ENCODE assay signal across 23 cellular contexts in genomic region chrX:54798137-54798536, GRCh38. TPM values are rescaled to one million over a fixed set of nuclear protein-coding genes. Genes with fewer than 3 reads are reported as not detected.
DNase-seq lines count a peak whose midpoint lies in the region; ATAC-seq and TF ChIP-seq lines count a peak whose summit lies in the region.
"Had no signal": no experiment of that assay in that cellular context is flagged by ENCODE, and none has a peak within 500 bp of the region (broad histone marks: within the 10 kb centered on the region; RNA-seq: fewer than 3 reads in every experiment).

TSS of gene ITIH6 (minus strand) at chrX:54798255. CDS start at chrX:54798210, 45 bp downstream.

- H3K4me3 Mint-ChIP-seq in osteocyte (ENCODE audit: unreplicated experiment), result no peak within 1 kb of the TSS
- H3K4me3 Mint-ChIP-seq: CD14-positive monocyte; CD4-positive, alpha-beta T cell; CD8-positive, alpha-beta memory T cell; GM23338; HFFc6 had no signal

- TF ChIP-seq CTCF in hepatocyte (IDR thresholded peaks at IDR 0.05; ENCODE audit: poor library complexity) (no peak), osteocyte (IDR thresholded peaks at IDR 0.05) (no peak)

- no peaks in the 10 kb centered on the region for H4K20me1 ChIP-seq in hepatocyte (ENCODE audit: insufficient read depth, poor library complexity, severe bottlenecking)

- H3K4me1 ChIP-seq in hepatocyte (ENCODE audit: insufficient read depth), result peaks cover 8% of the 10 kb centered on the region
- H3K4me1 ChIP-seq: A549, BE2C, HAP-1 had no signal

- peak; percentile 37 for DNase-seq in COLO829 (ENCODE audit: low spot score)
- peak; percentile 2 for DNase-seq in SK-MEL-5 (ENCODE audit: low read depth, low spot score)
- no peak for DNase-seq in hepatocyte (ENCODE audit: low spot score)
- DNase-seq in osteocyte (ENCODE audit: extremely low spot score, unreplicated experiment), result peak; percentile 67
- DNase-seq in DMS114 treated with DMSO at 0.1 percent for 48 hours (lab: John Stamatoyannopoulos, UW; ENCODE audit: unreplicated experiment), result no peak
- no peak for DNase-seq in stimulated activated CD4-positive, alpha-beta T cell treated with anti-CD3 and anti-CD28 coated beads, Interleukin-2, amount 100 ng/mL, for 24 hours
- DNase-seq: 8988T; ACHN; AML-193; BE2C; Calu3; CD4-positive, alpha-beta T cell; CD8-positive, alpha-beta memory T cell; COR-L47; DMS153; DND-41; HFFc6 had no signal

- no peaks in the 10 kb centered on the region for H3K79me2 ChIP-seq in hepatocyte

- H3K9me3 ChIP-seq in hepatocyte (ENCODE audit: low read depth), result no peaks in the 10 kb centered on the region
- H3K9me3 ChIP-seq: A549; BE2C; BLaER1 treated with 17β-estradiol and CSF1 and Interleukin-3, amounts not matched to agents 10 nM and 100 nM; HAP-1 had no signal

- WGBS in hepatocyte (ENCODE audit: low lambda C conversion rate, missing lambda C conversion rate), result 61% methylated on average over 2 of the region's 2 CpGs

- H3K9me3 Mint-ChIP-seq in osteocyte (ENCODE audit: unreplicated experiment), result peaks cover 7% of the 10 kb centered on the region
- H3K9me3 Mint-ChIP-seq: CD14-positive monocyte; CD4-positive, alpha-beta T cell; CD8-positive, alpha-beta memory T cell; GM23338; HFFc6 had no signal

- ATAC-seq in GM18861 (IDR thresholded peaks at IDR 0.05; ENCODE audit: unreplicated experiment), result no peak
- ATAC-seq: A549, GM23338 had no signal

- no peaks in the 10 kb centered on the region for H3K27me3 Mint-ChIP-seq in osteocyte (ENCODE audit: unreplicated experiment)
- H3K27me3 Mint-ChIP-seq: CD4-positive, alpha-beta T cell had no signal

- H3K4me3 ChIP-seq in hepatocyte, result no peak within 1 kb of the TSS
- H3K4me3 ChIP-seq: A549; BLaER1 treated with 17β-estradiol and CSF1 and Interleukin-3, amounts not matched to agents 10 nM and 100 nM; GM23338; HAP-1 had no signal

- H3K27ac ChIP-seq in hepatocyte, result peak within 1 kb of the TSS; percentile 15
- H3K27ac ChIP-seq: A549; BLaER1 treated with 17β-estradiol and CSF1 and Interleukin-3, amounts not matched to agents 10 nM and 100 nM had no signal

- peaks cover 15% of the 10 kb centered on the region for H3K4me1 Mint-ChIP-seq in osteocyte (ENCODE audit: unreplicated experiment)
- H3K4me1 Mint-ChIP-seq: CD14-positive monocyte; CD8-positive, alpha-beta memory T cell; GM23338 had no signal

- in situ Hi-C loops in SK-MEL-5 (cut with HindIII; ENCODE audit: low pct_unique_long_range_greater_than_20kb, low sequenced_read_pairs), result no loop called here

- no peaks in the 10 kb centered on the region for H3K36me3 ChIP-seq in hepatocyte (replicated peaks; ENCODE audit: insufficient read depth, low read depth)
- H3K36me3 ChIP-seq: BE2C; BLaER1 treated with 17β-estradiol and CSF1 and Interleukin-3, amounts not matched to agents 10 nM and 100 nM; HAP-1 had no signal

- no peaks in the 10 kb centered on the region for H3K36me3 Mint-ChIP-seq in osteocyte (ENCODE audit: unreplicated experiment)
- H3K36me3 Mint-ChIP-seq: CD14-positive monocyte; CD8-positive, alpha-beta memory T cell had no signal

- no peaks in the 10 kb centered on the region for H3K9me2 ChIP-seq in hepatocyte (replicated peaks; ENCODE audit: insufficient read depth)

- H3K27me3 ChIP-seq in hepatocyte, result no peaks in the 10 kb centered on the region
- H3K27me3 ChIP-seq: BE2C had no signal

- H3K27ac Mint-ChIP-seq in osteocyte (ENCODE audit: unreplicated experiment), result no peak within 1 kb of the TSS
- H3K27ac Mint-ChIP-seq: CD14-positive monocyte; CD4-positive, alpha-beta T cell; GM23338; HFFc6 had no signal

- no peak within 1 kb of the TSS for H3K4me2 ChIP-seq in hepatocyte
- H3K4me2 ChIP-seq: A549; BLaER1 treated with 17β-estradiol and CSF1 and Interleukin-3, amounts not matched to agents 10 nM and 100 nM; GM23338 had no signal

- H2AFZ ChIP-seq in hepatocyte, result no peak within 1 kb of the TSS
- H2AFZ ChIP-seq: GM23338 had no signal

RNA-seq across cellular contexts. Expression of gene ITIH6, which starts in this region (rescaled TPM):
- 0.05 TPM in 1 of 2 replicates, not detected in the other for total RNA-seq in SK-MEL-5 (2014; rRNA removed; shearing (Covaris generic))
- 0.04 TPM in 1 of 2 replicates, not detected in the other for polyA plus RNA-seq in SK-MEL-5 (2015; cell fraction: cytosol; rRNA removed)
- 0.04 TPM in 1 of 2 replicates, not detected in the other for polyA plus RNA-seq in SK-MEL-5 (2015; cell fraction: nucleus; rRNA removed)
- not detected in 2 replicates for total RNA-seq in hepatocyte
- not detected in 2 replicates for polyA plus RNA-seq in hepatocyte
- not detected in 2 replicates for total RNA-seq in osteocyte
- total RNA-seq: Calu3; CD4-positive, alpha-beta T cell; CD8-positive, alpha-beta memory T cell; GM23338; HFFc6 had no signal
- polyA plus RNA-seq: CD14-positive monocyte; CD8-positive, alpha-beta memory T cell; GM23338 had no signal

Comparison
In these comparisons a context has a peak if more than half of its experiments do, and no peak if none do; other contexts are left out.
1. Peak in DNase-seq in SK-MEL-5; RNA of the gene not detected or under 1 TPM.
2. Peak in DNase-seq in osteocyte; RNA of the gene not detected or under 1 TPM.